Comparison of ENCODE assay signal across 27 cellular contexts in genomic region chr2:70192516-70192915, GRCh38. TPM values are rescaled to one million over a fixed set of nuclear protein-coding genes. Genes with fewer than 3 reads are reported as not detected.
A peak's percentile ranks its signal among the peaks of the same experiment; 100 is the strongest.
DNase-seq lines count a peak whose midpoint lies in the region; ATAC-seq, FAIRE-seq and TF ChIP-seq lines count a peak whose summit lies in the region.
"Had no signal": no experiment of that assay in that cellular context is flagged by ENCODE, and none has a peak within 500 bp of the region (broad histone marks: within the 10 kb centered on the region; RNA-seq: fewer than 3 reads in every experiment).

No MANE protein-coding gene starts in this region.

- FAIRE-seq in small intestine (lab: Jason Lieb, UNC): no peak
- FAIRE-seq: GM12891, H54 had no signal

- H3K4me3 ChIP-seq in HEK293 (ENCODE audit: low read depth, low read length): no peak overlapping the region
- no peak overlapping the region for H3K4me3 ChIP-seq in small intestine (ENCODE audit: low read depth in 1 of 2, low read length in 2 of 2)
- H3K4me3 ChIP-seq: SK-N-MC had no signal

- 61 to 81% (median 76%) methylated on average over 5 of the region's 5 CpGs for WGBS in small intestine, 3 donors

- POLR2A ChIA-PET in HEK293 (lab: Yijun Ruan, JAX) (interaction anchor here (0.6 to 1.0 kb wide), 4 partner anchors 65 to 278 kb away, joined by 3 to 4 read pairs (median 3); partner anchors contain the start of genes MXD1 and PCYOX1), RWPE1 (lab: Yijun Ruan, JAX; ENCODE audit: low non-redundant PET) (interaction anchor here (0.7 kb wide), 1 partner anchor 111 kb away, joined by 4 read pairs; no protein-coding TSS in a partner anchor)

- intact Hi-C loops in cardiac septum (cut with DNase I): loop anchor here (5.0 kb wide), 2 partner anchors 105 to 280 kb away; partner anchors contain the start of gene PCBP1

- H3K27me3 ChIP-seq in small intestine (ENCODE audit: control insufficient read depth in 2 of 2, insufficient read depth in 2 of 2, low read length in 2 of 2): no peaks in the 10 kb centered on the region

- no peaks in the 10 kb centered on the region; the same call in 1 of the 2 replicates for H3K4me1 ChIP-seq in HEK293 (ENCODE audit: control insufficient read depth, insufficient read depth, low read length)
- no peaks in the 10 kb centered on the region for H3K4me1 ChIP-seq in small intestine (ENCODE audit: control insufficient read depth in 2 of 2, insufficient read depth in 1 of 2, low read depth in 1 of 2, low read length in 1 of 2)

- H3K9me3 ChIP-seq in HEK293 (ENCODE audit: control insufficient read depth, insufficient read depth, low read depth, low read length): no peaks in the 10 kb centered on the region
- no peaks in the 10 kb centered on the region for H3K9me3 ChIP-seq in small intestine (ENCODE audit: control insufficient read depth, low read depth)
- H3K9me3 ChIP-seq: Caco-2 had no signal

- no peaks in the 10 kb centered on the region; a peak in 1 of 3 replicates for H3K36me3 ChIP-seq in HEK293 (ENCODE audit: control insufficient read depth in 2 of 2, insufficient read depth in 1 of 2, low read length in 2 of 2)
- no peaks in the 10 kb centered on the region for H3K36me3 ChIP-seq in small intestine (ENCODE audit: control insufficient read depth in 2 of 2, insufficient read depth in 2 of 2, low read length in 2 of 2)

- DNase-seq in RWPE1 (ENCODE audit: low spot score) (peak; percentile 33), epithelial cell of prostate (ENCODE audit: low read depth, low spot score) (peak; percentile 46), small intestine (peak; percentile 26), cardiac septum (ENCODE audit: low spot score) (no peak)
- DNase-seq: C1 segment of cervical spinal cord; Caco-2; CD8-positive, alpha-beta T cell; DMS79; GF-D8; IMR-90; NCI-H1048; NCI-H1436; NCI-H187; NCI-H2081 treated with DMSO at 0.1 percent for 48 hours; NCI-H2171; NCI-H226; NCI-H510A; NCI-H69; SIG-M5 had no signal

- no peak for TF ChIP-seq CTCF in HEK293 (tag by site-specific recombination; IDR thresholded peaks at IDR 0.05)
- TF ChIP-seq CTCF in RWPE1 (conservative IDR thresholded peaks at IDR 0.05; ENCODE audit: low read depth): no peak

- no peak for ATAC-seq in GM19324 (IDR thresholded peaks at IDR 0.05; ENCODE audit: low FRiP score, unreplicated experiment)
- no peak for ATAC-seq in HG03565 (IDR thresholded peaks at IDR 0.05; ENCODE audit: unreplicated experiment)
- ATAC-seq: CD8-positive, alpha-beta T cell; Panc1 had no signal

- CTCF ChIA-PET in HEK293 (lab: Yijun Ruan, JAX) (interaction anchor here (0.6 to 0.7 kb wide), 2 partner anchors 102 to 469 kb away, joined by 3 read pairs; no protein-coding TSS in a partner anchor), RWPE1 (lab: Yijun Ruan, JAX) (interaction anchor here (0.6 kb wide), 1 partner anchor 14 kb away, joined by 4 read pairs; no protein-coding TSS in a partner anchor)

- H3K27ac ChIP-seq in HEK293 (ENCODE audit: extremely low read depth, low read depth, low read length) (no peak overlapping the region), RWPE1 (no peak overlapping the region), epithelial cell of prostate (peak overlapping the region; percentile 94), small intestine (ENCODE audit: low read depth in 1 of 2, low read length in 1 of 2) (no peak overlapping the region)
- H3K27ac ChIP-seq: KMS-11, SK-N-MC had no signal

TF ChIP-seq in HEK293, 187 proteins besides CTCF, POLR2A, EP300 and RAD21:
- no peak for TF ChIP-seq ZFHX2 (tag by site-specific recombination; conservative IDR thresholded peaks at IDR 0.05)
- TF ChIP-seq ZNF514 (tag by site-specific recombination; IDR thresholded peaks at IDR 0.05): no peak
- 0 out of 2 replicates have a peak, but pooled peaks have one; percentile 21 for TF ChIP-seq ZNF362 (tag by site-specific recombination; IDR thresholded peaks at IDR 0.05)
TF ChIP-seq in HEK293: peak in this region for 1.

RNA-seq across cellular contexts. Expression of gene C2orf42, which starts 1.7 kb away (rescaled TPM):
- 1 to 10 TPM; 4.3 to 7.0 (median 6.9) TPM for polyA plus RNA-seq in small intestine
- 12.3 TPM for total RNA-seq in cardiac septum

RNA-seq across cellular contexts. Expression of gene TIA1, which starts 55.9 kb away (rescaled TPM):
- polyA plus RNA-seq in small intestine: 10 to 100 TPM; 30.3 to 47.2 (median 31.7) TPM
- total RNA-seq in cardiac septum: 49.4 TPM
